Comparison of ENCODE assay signal across 7 cellular contexts in the genomic region with DNA sequence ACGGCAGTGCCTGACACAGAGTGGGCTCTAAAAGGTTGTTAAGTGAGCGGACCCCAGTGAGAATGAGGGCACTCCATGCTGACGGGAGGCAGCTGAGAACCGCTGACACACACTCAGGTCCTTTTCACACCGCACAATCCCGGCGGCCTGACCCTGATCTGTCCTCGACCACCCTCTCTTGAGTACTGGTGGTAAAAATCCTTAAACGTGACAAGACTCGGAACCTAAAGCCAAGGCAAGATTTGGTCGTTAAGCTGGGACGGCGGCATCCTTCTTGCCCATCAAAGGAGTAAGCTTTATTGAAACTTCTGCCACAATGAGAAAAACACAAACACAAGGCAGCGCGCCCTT. TPM values are rescaled to one million over a fixed set of nuclear protein-coding genes. Genes with fewer than 3 reads are reported as not detected.
DNase-seq lines count a peak whose midpoint lies in the region; ATAC-seq, FAIRE-seq and TF ChIP-seq lines count a peak whose summit lies in the region.

No MANE protein-coding gene starts in this region.

- SMC1A ChIA-PET in GM12878 (lab: Charles Lee; ENCODE audit: uncharacterized antibody, unreplicated experiment) = interaction anchor here (1.2 kb wide), 1 partner anchor 9 kb away, joined by 3 read pairs; no protein-coding TSS in a partner anchor

- H3K4me3 ChIP-seq in GM12878 = peak overlapping the region; percentile 89

- H3K36me3 ChIP-seq in GM12878 (ENCODE audit: control insufficient read depth in 2 of 2, insufficient read depth in 2 of 2, low read length in 1 of 2) = peaks cover 0 to 15% of the 10 kb centered on the region in 2 experiments; a peak in 3 of 4 replicates

- no peak for TF ChIP-seq POLR2A in GM12878 (IDR thresholded peaks at IDR 0.05; ENCODE audit: low read depth, low read length)

- in situ Hi-C loops in G401 (cut with HindIII; ENCODE audit: low sequenced_read_pairs) = no loop called here
- in situ Hi-C loops in GM12878 (cut with MboI) = loop anchor here (10.0 kb wide), 1 partner anchor 1490 kb away; the partner anchor contains the start of gene RTTN

- BruUV-seq in GM12878 (replicated peaks; lab: Mats Ljungman, UMichigan) = TSS peak; percentile 56

- H3K27me3 Mint-ChIP-seq in stimulated activated memory B cell treated with anti-CD40 and anti-IgM and Interleukin-4, amounts not matched to agents 10 μg/mL and 1 μg/mL and 100 μg/mL, for 72 hours = no peaks in the 10 kb centered on the region

- H3K27me3 ChIP-seq in GM12878 (replicated peaks in 1 of 2; ENCODE audit: control insufficient read depth in 2 of 2, insufficient read depth in 2 of 2, low read length in 1 of 2) = no peaks in the 10 kb centered on the region

- intact Hi-C loops in GM12878 (cut with micrococcal nuclease; ENCODE audit: unreplicated experiment) = loop anchor here (10.0 kb wide), 1 partner anchor 1490 kb away; the partner anchor contains the start of gene RTTN

- ATAC-seq in GM21619 (IDR thresholded peaks at IDR 0.05; ENCODE audit: unreplicated experiment) = peak; percentile 7
- peak; percentile 30 for ATAC-seq in GM12878
- no peak for ATAC-seq in stimulated activated memory B cell treated with anti-CD40 and anti-IgM and Interleukin-4, amounts not matched to agents 10 μg/mL and 1 μg/mL and 100 μg/mL, for 72 hours

- peaks cover 38% of the 10 kb centered on the region for H3K79me2 ChIP-seq in GM12878 (ENCODE audit: control insufficient read depth, insufficient read depth, low read length)

- CTCF ChIA-PET in GM12878 (lab: Yijun Ruan, JAX) = interaction anchor here (0.6 to 1.0 kb wide), 2 partner anchors 18 to 19 kb away, joined by 3 read pairs; no protein-coding TSS in a partner anchor

- H2AFZ ChIP-seq in GM12878 (ENCODE audit: control insufficient read depth, low read depth, low read length) = peak overlapping the region; percentile 85

- H4K20me1 ChIP-seq in GM12878 (ENCODE audit: control insufficient read depth, insufficient read depth) = peaks cover 4% of the 10 kb centered on the region; the same call in 1 of the 2 replicates

- no peaks in the 10 kb centered on the region; the same call in 2 of the 3 replicates for H3K9me3 ChIP-seq in GM12878 (replicated peaks; ENCODE audit: control insufficient read depth, insufficient read depth, low read length)

- no peak for TF ChIP-seq RAD21 in GM12878 (IDR thresholded peaks at IDR 0.05; ENCODE audit: insufficient read depth, low read depth, low read length)

- H3K9ac ChIP-seq in GM12878 (ENCODE audit: control insufficient read depth, insufficient read depth, low read length) = peak overlapping the region; percentile 81

- H3K27ac Mint-ChIP-seq in stimulated activated memory B cell treated with anti-CD40 and anti-IgM and Interleukin-4, amounts not matched to agents 10 μg/mL and 1 μg/mL and 100 μg/mL, for 72 hours = peak overlapping the region; percentile 93

- RAD21 ChIA-PET in GM12878 (lab: Charles Lee; ENCODE audit: unreplicated experiment) = no interaction called here

- peaks cover 26% of the 10 kb centered on the region for H3K4me1 Mint-ChIP-seq in stimulated activated memory B cell treated with anti-CD40 and anti-IgM and Interleukin-4, amounts not matched to agents 10 μg/mL and 1 μg/mL and 100 μg/mL, for 72 hours

- TF ChIP-seq CTCF in GM12878 (IDR thresholded peaks at IDR 0.05 in 2 of 3, conservative IDR thresholded peaks at IDR 0.05 in 1 of 3; ENCODE audit: control insufficient read depth in 2 of 3, extremely low read depth in 1 of 3, insufficient read depth in 1 of 3, low read depth in 3 of 3, low read length in 3 of 3) = no peak

- H3K36me3 Mint-ChIP-seq in stimulated activated memory B cell treated with anti-CD40 and anti-IgM and Interleukin-4, amounts not matched to agents 10 μg/mL and 1 μg/mL and 100 μg/mL, for 72 hours = peaks cover 8% of the 10 kb centered on the region

- no peak for FAIRE-seq in GM12878 (lab: Jason Lieb, UNC)

- H3K4me3 Mint-ChIP-seq in stimulated activated memory B cell treated with anti-CD40 and anti-IgM and Interleukin-4, amounts not matched to agents 10 μg/mL and 1 μg/mL and 100 μg/mL, for 72 hours = peak overlapping the region; percentile 99

- peak overlapping the region; percentile 66 for H3K4me2 ChIP-seq in GM12878 (ENCODE audit: control insufficient read depth, insufficient read depth)

- DNase-seq in G401 (ENCODE audit: low spot score) (peak; percentile 46), M059J (ENCODE audit: low read depth) (peak; percentile 33), GM12878 (ENCODE audit: low read depth, low spot score) (no peak), iPS-NIHi7 (ENCODE audit: extremely low spot score) (peak; percentile 33), putamen (ENCODE audit: low spot score) (no peak)

- no peaks in the 10 kb centered on the region for H3K9me3 Mint-ChIP-seq in stimulated activated memory B cell treated with anti-CD40 and anti-IgM and Interleukin-4, amounts not matched to agents 10 μg/mL and 1 μg/mL and 100 μg/mL, for 72 hours

- peaks cover 5% of the 10 kb centered on the region; the same call in 1 of the 2 replicates for H3K4me1 ChIP-seq in GM12878 (ENCODE audit: control insufficient read depth, insufficient read depth, low read length)

- WGBS in GM12878 (ENCODE audit: insufficient coverage, insufficient replicate concordance, low lambda C conversion rate, missing lambda C conversion rate) = 2% methylated on average over 15 of the region's 15 CpGs

- POLR2A ChIA-PET in GM12878 (lab: Charles Lee) = no interaction called here

- H3K27ac ChIP-seq in GM12878 (ENCODE audit: control insufficient read depth, insufficient read depth) = peak overlapping the region; percentile 71

- no peak for TF ChIP-seq EP300 in GM12878 (IDR thresholded peaks at IDR 0.05; ENCODE audit: borderline replicate concordance in 1 of 2, control insufficient read depth in 1 of 2, low read depth in 2 of 2, low read length in 2 of 2)

TF ChIP-seq in GM12878, 131 proteins besides CTCF, POLR2A, EP300 and RAD21 (continues in another document):
- TF ChIP-seq NR2C1 (IDR thresholded peaks at IDR 0.05) = no peak
- TF ChIP-seq BACH1 (IDR thresholded peaks at IDR 0.05; ENCODE audit: borderline replicate concordance) = no peak
- TF ChIP-seq ZNF24 (IDR thresholded peaks at IDR 0.05) = no peak
- TF ChIP-seq ZZZ3 (IDR thresholded peaks at IDR 0.05; ENCODE audit: control insufficient read depth, insufficient read length, low read depth) = no peak
- TF ChIP-seq NKRF (conservative IDR thresholded peaks at IDR 0.05) = no peak
- TF ChIP-seq MTA2 (IDR thresholded peaks at IDR 0.05; ENCODE audit: low read depth) = no peak
- no peak for TF ChIP-seq EGR1 (IDR thresholded peaks at IDR 0.05; ENCODE audit: borderline replicate concordance in 1 of 2, low read depth in 2 of 2, low read length in 2 of 2)
- no peak for TF ChIP-seq MLLT1 (IDR thresholded peaks at IDR 0.05)
- no peak for TF ChIP-seq BMI1 (IDR thresholded peaks at IDR 0.05; ENCODE audit: borderline replicate concordance)
- no peak for TF ChIP-seq SRF (IDR thresholded peaks at IDR 0.05; ENCODE audit: low read depth in 2 of 2, low read length in 2 of 2)

RNA-seq across cellular contexts. Expression of gene TMX3, which starts 0.6 kb away (rescaled TPM):
- total RNA-seq in G401 (2014; rRNA removed; shearing (Covaris generic)) = 32.2 and 80.9 TPM in 2 replicates
- total RNA-seq in M059J (2014; rRNA removed; shearing (Covaris generic)) = 62.1 and 71.7 TPM in 2 replicates
- 280 and 297 TPM in 2 replicates for total RNA-seq in GM12878 (2013; cell fraction: nucleolus; rRNA removed)
- 29.6 and 39.2 TPM in 2 replicates for total RNA-seq in GM12878 (2014; rRNA removed)
- total RNA-seq in GM12878 (2014; rRNA removed; fragmentation: Illumina TruSeq; extraction: Trizol) = 34.9 and 39.7 TPM in 2 replicates
- 37.0 and 38.3 TPM in 2 replicates for total RNA-seq in GM12878 (2021)
- polyA plus RNA-seq in GM12878 (2011; ENCODE audit: low read depth) = 12.7 TPM
- 85.6 and 129 TPM in 2 replicates for polyA plus RNA-seq in GM12878 (2011; rRNA removed)
- 22.7 and 23.3 TPM in 2 replicates for polyA plus RNA-seq in GM12878 (2011; cell fraction: cytosol; rRNA removed)
- 136 and 166 TPM in 2 replicates for polyA plus RNA-seq in GM12878 (2011; cell fraction: nucleus; rRNA removed)
- polyA plus RNA-seq in GM12878 (2012) = 16.7 and 22.0 TPM in 2 replicates
- polyA plus RNA-seq in GM12878 (2014; fragmentation: Illumina TruSeq; extraction: Trizol) = 38.8 and 44.7 TPM in 2 replicates
- 10 to 100 TPM; 14.2 to 16.4 TPM for polyA plus RNA-seq in GM12878 (2014; fragmentation: Nextera tagmentation; extraction: Ambion mirVana)
- 29.8 and 31.8 TPM in 2 replicates for polyA plus RNA-seq in GM12878 (2014; rRNA removed)
- polyA plus RNA-seq in GM12878 (2016; fragmentation: Nextera tagmentation; extraction: Ambion mirVana) = 10 to 100 TPM; 27.1 to 27.9 TPM
- 42.7 and 64.7 TPM in 2 replicates for polyA minus RNA-seq in GM12878 (2011; rRNA and poly(A)+ RNA removed)
- 25.6 and 29.5 TPM in 2 replicates for polyA minus RNA-seq in GM12878 (2011; cell fraction: cytosol; rRNA and poly(A)+ RNA removed)
- 83.5 and 128 TPM in 2 replicates for polyA minus RNA-seq in GM12878 (2011; cell fraction: nucleus; rRNA and poly(A)+ RNA removed)

Comparison
In these comparisons a context has a peak if more than half of its experiments do, and no peak if none do; other contexts are left out.
1. DNase-seq: peak in G401 (single experiment), M059J (single experiment) and iPS-NIHi7 (single experiment); none in GM12878 (single experiment) and putamen (single experiment).